In the genomic region with DNA sequence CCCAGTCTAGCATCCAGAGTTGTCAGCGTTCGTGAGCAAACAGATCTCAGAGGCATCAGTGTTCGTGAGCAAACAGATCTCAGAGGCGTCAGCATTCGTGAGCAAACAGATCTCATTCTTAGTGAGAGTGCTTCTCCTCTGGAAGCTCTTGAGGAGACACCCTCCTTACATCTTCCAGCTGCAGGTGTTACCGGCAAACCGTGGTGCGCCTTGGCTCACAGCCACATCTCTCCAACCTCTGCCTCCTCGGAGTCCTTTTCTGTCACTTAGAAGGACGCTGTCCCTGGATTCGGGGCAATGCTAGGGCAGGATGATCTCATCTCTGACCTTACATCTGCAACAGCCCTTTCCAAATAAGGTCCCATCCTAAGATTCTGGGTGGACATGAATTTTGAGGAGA, we compare ENCODE assay signal across 1 cellular context.
TF ChIP-seq lines count a peak whose summit lies in the region.

No MANE protein-coding gene starts in this region.

TF ChIP-seq in GM23338, 12 proteins besides CTCF, POLR2A, EP300 and RAD21:
- TF ChIP-seq, protein P1, sequence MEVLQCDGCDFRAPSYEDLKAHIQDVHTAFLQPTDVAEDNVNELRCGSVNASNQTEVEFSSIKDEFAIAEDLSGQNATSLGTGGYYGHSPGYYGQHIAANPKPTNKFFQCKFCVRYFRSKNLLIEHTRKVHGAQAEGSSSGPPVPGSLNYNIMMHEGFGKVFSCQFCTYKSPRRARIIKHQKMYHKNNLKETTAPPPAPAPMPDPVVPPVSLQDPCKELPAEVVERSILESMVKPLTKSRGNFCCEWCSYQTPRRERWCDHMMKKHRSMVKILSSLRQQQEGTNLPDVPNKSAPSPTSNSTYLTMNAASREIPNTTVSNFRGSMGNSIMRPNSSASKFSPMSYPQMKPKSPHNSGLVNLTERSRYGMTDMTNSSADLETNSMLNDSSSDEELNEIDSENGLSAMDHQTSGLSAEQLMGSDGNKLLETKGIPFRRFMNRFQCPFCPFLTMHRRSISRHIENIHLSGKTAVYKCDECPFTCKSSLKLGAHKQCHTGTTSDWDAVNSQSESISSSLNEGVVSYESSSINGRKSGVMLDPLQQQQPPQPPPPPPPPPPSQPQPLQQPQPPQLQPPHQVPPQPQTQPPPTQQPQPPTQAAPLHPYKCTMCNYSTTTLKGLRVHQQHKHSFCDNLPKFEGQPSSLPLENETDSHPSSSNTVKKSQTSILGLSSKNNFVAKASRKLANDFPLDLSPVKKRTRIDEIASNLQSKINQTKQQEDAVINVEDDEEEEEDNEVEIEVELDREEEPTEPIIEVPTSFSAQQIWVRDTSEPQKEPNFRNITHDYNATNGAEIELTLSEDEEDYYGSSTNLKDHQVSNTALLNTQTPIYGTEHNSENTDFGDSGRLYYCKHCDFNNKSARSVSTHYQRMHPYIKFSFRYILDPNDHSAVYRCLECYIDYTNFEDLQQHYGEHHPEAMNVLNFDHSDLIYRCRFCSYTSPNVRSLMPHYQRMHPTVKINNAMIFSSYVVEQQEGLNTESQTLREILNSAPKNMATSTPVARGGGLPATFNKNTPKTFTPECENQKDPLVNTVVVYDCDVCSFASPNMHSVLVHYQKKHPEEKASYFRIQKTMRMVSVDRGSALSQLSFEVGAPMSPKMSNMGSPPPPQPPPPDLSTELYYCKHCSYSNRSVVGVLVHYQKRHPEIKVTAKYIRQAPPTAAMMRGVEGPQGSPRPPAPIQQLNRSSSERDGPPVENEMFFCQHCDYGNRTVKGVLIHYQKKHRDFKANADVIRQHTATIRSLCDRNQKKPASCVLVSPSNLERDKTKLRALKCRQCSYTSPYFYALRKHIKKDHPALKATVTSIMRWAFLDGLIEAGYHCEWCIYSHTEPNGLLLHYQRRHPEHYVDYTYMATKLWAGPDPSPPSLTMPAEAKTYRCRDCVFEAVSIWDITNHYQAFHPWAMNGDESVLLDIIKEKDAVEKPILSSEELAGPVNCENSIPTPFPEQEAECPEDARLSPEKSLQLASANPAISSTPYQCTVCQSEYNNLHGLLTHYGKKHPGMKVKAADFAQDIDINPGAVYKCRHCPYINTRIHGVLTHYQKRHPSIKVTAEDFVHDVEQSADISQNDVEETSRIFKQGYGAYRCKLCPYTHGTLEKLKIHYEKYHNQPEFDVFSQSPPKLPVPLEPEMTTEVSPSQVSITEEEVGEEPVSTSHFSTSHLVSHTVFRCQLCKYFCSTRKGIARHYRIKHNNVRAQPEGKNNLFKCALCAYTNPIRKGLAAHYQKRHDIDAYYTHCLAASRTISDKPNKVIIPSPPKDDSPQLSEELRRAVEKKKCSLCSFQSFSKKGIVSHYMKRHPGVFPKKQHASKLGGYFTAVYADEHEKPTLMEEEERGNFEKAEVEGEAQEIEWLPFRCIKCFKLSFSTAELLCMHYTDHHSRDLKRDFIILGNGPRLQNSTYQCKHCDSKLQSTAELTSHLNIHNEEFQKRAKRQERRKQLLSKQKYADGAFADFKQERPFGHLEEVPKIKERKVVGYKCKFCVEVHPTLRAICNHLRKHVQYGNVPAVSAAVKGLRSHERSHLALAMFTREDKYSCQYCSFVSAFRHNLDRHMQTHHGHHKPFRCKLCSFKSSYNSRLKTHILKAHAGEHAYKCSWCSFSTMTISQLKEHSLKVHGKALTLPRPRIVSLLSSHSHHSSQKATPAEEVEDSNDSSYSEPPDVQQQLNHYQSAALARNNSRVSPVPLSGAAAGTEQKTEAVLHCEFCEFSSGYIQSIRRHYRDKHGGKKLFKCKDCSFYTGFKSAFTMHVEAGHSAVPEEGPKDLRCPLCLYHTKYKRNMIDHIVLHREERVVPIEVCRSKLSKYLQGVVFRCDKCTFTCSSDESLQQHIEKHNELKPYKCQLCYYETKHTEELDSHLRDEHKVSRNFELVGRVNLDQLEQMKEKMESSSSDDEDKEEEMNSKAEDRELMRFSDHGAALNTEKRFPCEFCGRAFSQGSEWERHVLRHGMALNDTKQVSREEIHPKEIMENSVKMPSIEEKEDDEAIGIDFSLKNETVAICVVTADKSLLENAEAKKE (CRISPR knock-in tag; IDR thresholded peaks at IDR 0.05) = no peak
- TF ChIP-seq ZNF331 (CRISPR knock-in tag; IDR thresholded peaks at IDR 0.05; ENCODE audit: low read depth) = no peak
- TF ChIP-seq, protein P2, sequence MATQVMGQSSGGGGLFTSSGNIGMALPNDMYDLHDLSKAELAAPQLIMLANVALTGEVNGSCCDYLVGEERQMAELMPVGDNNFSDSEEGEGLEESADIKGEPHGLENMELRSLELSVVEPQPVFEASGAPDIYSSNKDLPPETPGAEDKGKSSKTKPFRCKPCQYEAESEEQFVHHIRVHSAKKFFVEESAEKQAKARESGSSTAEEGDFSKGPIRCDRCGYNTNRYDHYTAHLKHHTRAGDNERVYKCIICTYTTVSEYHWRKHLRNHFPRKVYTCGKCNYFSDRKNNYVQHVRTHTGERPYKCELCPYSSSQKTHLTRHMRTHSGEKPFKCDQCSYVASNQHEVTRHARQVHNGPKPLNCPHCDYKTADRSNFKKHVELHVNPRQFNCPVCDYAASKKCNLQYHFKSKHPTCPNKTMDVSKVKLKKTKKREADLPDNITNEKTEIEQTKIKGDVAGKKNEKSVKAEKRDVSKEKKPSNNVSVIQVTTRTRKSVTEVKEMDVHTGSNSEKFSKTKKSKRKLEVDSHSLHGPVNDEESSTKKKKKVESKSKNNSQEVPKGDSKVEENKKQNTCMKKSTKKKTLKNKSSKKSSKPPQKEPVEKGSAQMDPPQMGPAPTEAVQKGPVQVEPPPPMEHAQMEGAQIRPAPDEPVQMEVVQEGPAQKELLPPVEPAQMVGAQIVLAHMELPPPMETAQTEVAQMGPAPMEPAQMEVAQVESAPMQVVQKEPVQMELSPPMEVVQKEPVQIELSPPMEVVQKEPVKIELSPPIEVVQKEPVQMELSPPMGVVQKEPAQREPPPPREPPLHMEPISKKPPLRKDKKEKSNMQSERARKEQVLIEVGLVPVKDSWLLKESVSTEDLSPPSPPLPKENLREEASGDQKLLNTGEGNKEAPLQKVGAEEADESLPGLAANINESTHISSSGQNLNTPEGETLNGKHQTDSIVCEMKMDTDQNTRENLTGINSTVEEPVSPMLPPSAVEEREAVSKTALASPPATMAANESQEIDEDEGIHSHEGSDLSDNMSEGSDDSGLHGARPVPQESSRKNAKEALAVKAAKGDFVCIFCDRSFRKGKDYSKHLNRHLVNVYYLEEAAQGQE (IDR thresholded peaks at IDR 0.05; ENCODE audit: unreplicated experiment) = no peak
